In genomic region chr10:44466236-44466635, GRCh38 we compare ENCODE assay signal across 18 cellular contexts.
"Had no signal": no experiment of that assay in that cellular context is flagged by ENCODE, and none has a peak within 500 bp of the region (broad histone marks: within the 10 kb centered on the region; RNA-seq: fewer than 3 reads in every experiment).

No MANE protein-coding gene starts in this region.

- FAIRE-seq: colon had no signal

- H3K4me1 ChIP-seq: tibial artery had no signal

- H3K27ac ChIP-seq: psoas muscle, tibial artery, WERI-Rb-1 had no signal

- H3K4me3 ChIP-seq: mucosa of descending colon, psoas muscle, tibial artery had no signal

- H3K9me3 ChIP-seq: mucosa of descending colon, psoas muscle, tibial artery had no signal

- DNase-seq: activated CD4-positive, alpha-beta T cell treated with anti-CD3 and anti-CD28 coated beads for 1 hour; activated CD8-positive, alpha-beta memory T cell treated with anti-CD3 and anti-CD28 coated beads for 24 hours; activated CD8-positive, alpha-beta memory T cell treated with anti-CD3 and anti-CD28 coated beads, Interleukin-2, amount 50 U/mL, for 48 hours; activated effector memory CD4-positive, alpha-beta T cell treated with anti-CD3 and anti-CD28 coated beads, Interleukin-2, amount 50 U/mL, for 16 hours; activated naive CD4-positive, alpha-beta T cell treated with anti-CD3 and anti-CD28 coated beads, Interleukin-2, amount 50 U/mL, for 16 hours; activated T-cell treated with anti-CD3 and anti-CD28 coated beads, Interleukin-2, amount 50 U/mL, for 48 hours; caudate nucleus; erythroblast; mucosa of descending colon; naive B cell; psoas muscle; right cardiac atrium; stimulated activated naive CD8-positive, alpha-beta T cell treated with anti-CD3 and anti-CD28 coated beads, Interleukin-15, Interleukin-2, amounts not matched to agents 100 U/mL and 50 U/mL, for 24 hours; substantia nigra; T-helper 1 cell; tibial artery; WERI-Rb-1 had no signal

- H3K36me3 ChIP-seq: tibial artery, WERI-Rb-1 had no signal

- ATAC-seq: mucosa of descending colon; psoas muscle; right cardiac atrium; stimulated activated naive CD8-positive, alpha-beta T cell treated with anti-CD3 and anti-CD28 coated beads, Interleukin-15, Interleukin-2, amounts not matched to agents 100 U/mL and 50 U/mL, for 24 hours had no signal
